ENCODE assay signal across 11 cellular contexts in the genomic region with DNA sequence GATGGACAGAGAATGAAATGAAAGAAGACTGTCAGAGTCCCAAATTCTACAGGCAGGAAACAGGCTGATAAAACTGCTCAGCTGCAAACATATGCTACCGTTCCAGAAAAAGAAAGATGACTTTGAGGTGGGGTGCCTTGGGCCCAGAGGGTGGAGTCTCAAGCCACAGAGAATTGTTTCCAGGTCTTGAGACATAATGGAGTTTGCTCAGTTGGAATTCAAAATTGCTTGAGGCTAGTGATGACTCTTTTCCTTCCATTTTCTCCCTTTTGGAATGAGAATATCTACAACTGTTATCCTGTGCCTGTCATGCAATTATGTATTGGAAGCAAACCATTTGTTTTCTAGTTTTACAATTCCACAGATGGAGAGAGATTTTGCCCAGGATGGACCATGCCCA.
"Had no signal": no experiment of that assay in that cellular context is flagged by ENCODE, and none has a peak within 500 bp of the region (broad histone marks: within the 10 kb centered on the region; RNA-seq: fewer than 3 reads in every experiment).

No MANE protein-coding gene starts in this region.

- H3K36me3 Mint-ChIP-seq: activated naive CD4-positive, alpha-beta T cell treated with anti-CD3 and anti-CD28 coated beads, Interleukin-2, amount 50 U/mL, for 72 hours had no signal

- DNase-seq: amygdala; brain microvascular endothelial cell; dermis blood vessel endothelial cell; heart right ventricle; mesenchymal stem cell; stimulated activated CD4-positive, alpha-beta T cell treated with anti-CD3 and anti-CD28 coated beads, Interleukin-4, amount 100 ng/mL, for 24 hours had no signal

- H3K9me3 Mint-ChIP-seq: activated naive CD4-positive, alpha-beta T cell treated with anti-CD3 and anti-CD28 coated beads, Interleukin-2, amount 50 U/mL, for 72 hours; activated T-helper 2 cell treated with anti-CD3 and anti-CD28 coated beads, Interferon-gamma antibody, Interleukin-2, Interleukin-4, amounts not matched to agents 10 μg/mL and 5 μg/mL and 100 μg/mL, durations not matched to agents 14 hours and 24 hours and 36 hours; stimulated activated naive CD8-positive, alpha-beta T cell treated with anti-CD3 and anti-CD28 coated beads, Interleukin-15, Interleukin-2, amounts not matched to agents 100 ng/mL and 50 ng/mL, for 24 hours had no signal

- H3K36me3 ChIP-seq: brain microvascular endothelial cell, heart right ventricle had no signal

- H3K27me3 ChIP-seq: brain microvascular endothelial cell, heart right ventricle had no signal

- H3K27ac Mint-ChIP-seq: activated naive CD4-positive, alpha-beta T cell treated with anti-CD3 and anti-CD28 coated beads, Interleukin-2, amount 50 U/mL, for 72 hours; activated T-helper 2 cell treated with anti-CD3 and anti-CD28 coated beads, Interferon-gamma antibody, Interleukin-2, Interleukin-4, amounts not matched to agents 10 μg/mL and 5 μg/mL and 100 μg/mL, durations not matched to agents 14 hours and 24 hours and 36 hours; stimulated activated naive CD8-positive, alpha-beta T cell treated with anti-CD3 and anti-CD28 coated beads, Interleukin-15, Interleukin-2, amounts not matched to agents 100 ng/mL and 50 ng/mL, for 24 hours had no signal

- H3K27me3 Mint-ChIP-seq: stimulated activated naive CD8-positive, alpha-beta T cell treated with anti-CD3 and anti-CD28 coated beads, Interleukin-15, Interleukin-2, amounts not matched to agents 100 ng/mL and 50 ng/mL, for 24 hours had no signal

- H3K27ac ChIP-seq: brain microvascular endothelial cell, heart right ventricle had no signal

- ATAC-seq: activated naive CD4-positive, alpha-beta T cell treated with anti-CD3 and anti-CD28 coated beads, Interleukin-2, amount 50 U/mL, for 72 hours; heart right ventricle; left lobe of liver had no signal

- H3K4me1 Mint-ChIP-seq: neural crest cell had no signal

- H3K4me1 ChIP-seq: heart right ventricle had no signal

- H3K4me3 ChIP-seq: heart right ventricle had no signal

- H3K4me3 Mint-ChIP-seq: neural crest cell; stimulated activated naive CD8-positive, alpha-beta T cell treated with anti-CD3 and anti-CD28 coated beads, Interleukin-15, Interleukin-2, amounts not matched to agents 100 ng/mL and 50 ng/mL, for 24 hours had no signal
